ENCODE assay signal across 8 cellular contexts in the genomic region with DNA sequence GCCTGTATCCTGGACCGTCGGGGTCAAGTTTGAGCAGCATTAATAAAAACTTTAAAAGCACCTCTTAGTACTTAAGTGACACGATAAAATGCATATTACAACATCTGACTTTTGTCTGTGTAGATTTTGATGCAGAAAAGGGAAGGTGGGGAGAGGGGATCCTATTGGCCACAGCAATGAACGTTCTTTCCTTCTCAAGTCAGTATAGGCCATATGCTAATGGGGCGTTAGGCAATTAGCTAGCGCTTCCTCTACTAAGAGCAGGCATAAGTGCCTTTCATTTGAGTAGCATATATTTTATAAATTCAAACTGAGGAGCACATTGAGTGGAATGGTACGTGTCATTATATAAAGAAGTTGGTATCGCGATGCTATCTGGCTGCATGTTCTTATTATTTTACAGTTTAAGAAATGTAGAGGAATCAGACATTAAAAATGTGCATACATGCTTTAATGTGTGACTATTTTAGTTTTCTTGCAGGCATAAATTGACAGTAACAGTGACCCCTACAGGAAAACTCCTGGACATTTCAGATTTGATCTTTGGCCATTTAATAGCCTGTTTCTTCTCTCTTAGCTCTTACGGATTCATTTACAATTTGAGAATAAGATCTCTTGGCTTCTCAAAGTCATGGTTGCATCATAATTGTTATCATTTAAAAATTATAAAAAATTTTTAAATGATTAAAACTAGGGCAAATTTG. TPM values are rescaled to one million over a fixed set of nuclear protein-coding genes. Genes with fewer than 3 reads are reported as not detected.
DNase-seq lines count a peak whose midpoint lies in the region; ATAC-seq, FAIRE-seq and TF ChIP-seq lines count a peak whose summit lies in the region.

No MANE protein-coding gene starts in this region.

- no peaks in the 10 kb centered on the region for H3K9me1 ChIP-seq in endothelial cell of umbilical vein (replicated peaks; ENCODE audit: control insufficient read depth, extremely low read depth, insufficient read depth, low read length)

- CTCF ChIA-PET in endothelial cell of umbilical vein (lab: Charles Lee): interaction anchor here (0.6 to 6.9 kb wide), 36 partner anchors 9 to 516 kb away, joined by 3 to 97 read pairs (median 4); no protein-coding TSS in a partner anchor

- H3K27me3 ChIP-seq in endothelial cell of umbilical vein (ENCODE audit: control insufficient read depth in 2 of 2, insufficient read depth in 2 of 2, low read length in 2 of 2): peaks cover 1 to 6% of the 10 kb centered on the region in 2 experiments

- no peak overlapping the region for H3K9ac ChIP-seq in endothelial cell of umbilical vein (replicated peaks; ENCODE audit: extremely low read depth, insufficient read depth, low read length)

- BruUV-seq in endothelial cell of umbilical vein (replicated peaks; lab: Mats Ljungman, UMichigan): no TSS peak

- peaks cover 26% of the 10 kb centered on the region for H3K4me1 Mint-ChIP-seq in nephron

- no peaks in the 10 kb centered on the region for H3K79me2 ChIP-seq in endothelial cell of umbilical vein (ENCODE audit: control insufficient read depth, insufficient read depth, low read length)

- no peak for TF ChIP-seq POLR2A in endothelial cell of umbilical vein (IDR thresholded peaks at IDR 0.05; ENCODE audit: low read depth, low read length)

- peak overlapping the region; percentile 70 for H2AFZ ChIP-seq in endothelial cell of umbilical vein (ENCODE audit: low read depth, low read length)

- intact Hi-C loops in endothelial cell of umbilical vein (cut with micrococcal nuclease): loop anchor here (1.0 to 10.0 kb wide), 6 partner anchors 60 to 476 kb away; no protein-coding TSS in a partner anchor

- no peak overlapping the region for H3K27ac ChIP-seq in endothelial cell of umbilical vein (ENCODE audit: insufficient read depth, low read depth, low read length)

- TF ChIP-seq CTCF in endothelial cell of umbilical vein (IDR thresholded peaks at IDR 0.05; ENCODE audit: extremely low read depth in 1 of 2, insufficient read depth in 1 of 2, low read depth in 1 of 2, low read length in 2 of 2) (peak; percentile 20 to 39), nephron (IDR thresholded peaks at IDR 0.05; ENCODE audit: unreplicated experiment in 3 of 3) (peak in 2 of 3 experiments; percentile 18 to 34)

- DNase-seq in NCI-H510A (lab: John Stamatoyannopoulos, UW): peak; percentile 18
- DNase-seq in endothelial cell of umbilical vein (ENCODE audit: low read depth, low spot score): peak; percentile 41
- no peak for DNase-seq in stimulated activated CD4-positive, alpha-beta T cell treated with anti-CD3 and anti-CD28 coated beads, Interleukin-15, amount 100 ng/mL, for 24 hours
- no peak for DNase-seq in Ammon's horn (ENCODE audit: low spot score)

- POLR2A ChIA-PET in endothelial cell of umbilical vein (lab: Charles Lee): no interaction called here

- H3K36me3 ChIP-seq in endothelial cell of umbilical vein (ENCODE audit: control insufficient read depth in 2 of 2, extremely low read depth in 1 of 2, insufficient read depth in 2 of 2, low read length in 2 of 2): no peaks in the 10 kb centered on the region

- FAIRE-seq in G401.6 (lab: Jason Lieb, UNC) (peak; percentile 37), endothelial cell of umbilical vein (lab: Jason Lieb, UNC) (peak; percentile 70)

- H3K9me3 Mint-ChIP-seq in nephron: no peaks in the 10 kb centered on the region

- no peaks in the 10 kb centered on the region for H3K9me3 ChIP-seq in endothelial cell of umbilical vein (replicated peaks; ENCODE audit: control insufficient read depth, insufficient read depth, low read length)

- peak overlapping the region in 1 of 3 experiments; percentile 69 for H3K4me3 ChIP-seq in endothelial cell of umbilical vein (replicated peaks in 1 of 3; ENCODE audit: insufficient read depth in 1 of 3, low read depth in 1 of 3, low read length in 3 of 3)

- ATAC-seq in HG02798 (IDR thresholded peaks at IDR 0.05; ENCODE audit: poor library complexity, unreplicated experiment) (no peak), HG02678 (IDR thresholded peaks at IDR 0.05; ENCODE audit: unreplicated experiment) (no peak)

- H4K20me1 ChIP-seq in endothelial cell of umbilical vein (replicated peaks; ENCODE audit: control insufficient read depth, extremely low read depth, insufficient read depth, low read length): no peaks in the 10 kb centered on the region

- H3K36me3 Mint-ChIP-seq in nephron (ENCODE audit: low read depth): no peaks in the 10 kb centered on the region

- H3K4me1 ChIP-seq in endothelial cell of umbilical vein (ENCODE audit: control insufficient read depth, extremely low read depth, insufficient read depth, low read length): peaks cover 18% of the 10 kb centered on the region

- dilution Hi-C loops in endothelial cell of umbilical vein (cut with MboI; ENCODE audit: extremely low pct_ligation_motif_present, low sequenced_read_pairs): no loop called here

- H3K4me3 Mint-ChIP-seq in nephron: no peak overlapping the region

- peaks cover 12% of the 10 kb centered on the region for H3K27me3 Mint-ChIP-seq in nephron (ENCODE audit: low read depth)

- peak overlapping the region; percentile 93 for H3K4me2 ChIP-seq in endothelial cell of umbilical vein (ENCODE audit: insufficient read depth, low read length)

- H3K27ac Mint-ChIP-seq in nephron: no peak overlapping the region

TF ChIP-seq in endothelial cell of umbilical vein, 7 proteins besides CTCF, POLR2A, EP300 and RAD21:
- no peak for TF ChIP-seq MYC (IDR thresholded peaks at IDR 0.05; ENCODE audit: low read depth, low read length)
- no peak for TF ChIP-seq GATA2 (IDR thresholded peaks at IDR 0.05; ENCODE audit: insufficient read depth, insufficient read length, low read depth, low read length)
- TF ChIP-seq POLR2AphosphoS5 (IDR thresholded peaks at IDR 0.05; ENCODE audit: insufficient read depth, low read depth, low read length): no peak
- TF ChIP-seq EZH2 (IDR thresholded peaks at IDR 0.05; ENCODE audit: borderline replicate concordance, low read depth, low read length, severe bottlenecking): no peak
TF ChIP-seq in endothelial cell of umbilical vein: peak in this region for 0.

RNA-seq across cellular contexts. Expression of gene GNA14, which starts 1.1 kb away (rescaled TPM):
- total RNA-seq in endothelial cell of umbilical vein: 3.0 and 3.3 TPM in 2 replicates
- polyA plus RNA-seq in endothelial cell of umbilical vein: 2.1 TPM in 2 replicates
- polyA plus RNA-seq in endothelial cell of umbilical vein (2011; cell fraction: cytosol; rRNA removed): 1.5 and 2.0 TPM in 2 replicates
- polyA plus RNA-seq in endothelial cell of umbilical vein (2011; cell fraction: nucleus; rRNA removed): 2.7 and 3.1 TPM in 2 replicates
- polyA plus RNA-seq in endothelial cell of umbilical vein (2012): 2.3 and 2.7 TPM in 2 replicates
- polyA minus RNA-seq in endothelial cell of umbilical vein: 2.6 and 7.0 TPM in 2 replicates
- not detected for polyA minus RNA-seq in endothelial cell of umbilical vein (2011; cell fraction: cytosol; rRNA and poly(A)+ RNA removed)
- polyA minus RNA-seq in endothelial cell of umbilical vein (2011; cell fraction: nucleus; rRNA and poly(A)+ RNA removed): 4.0 and 4.6 TPM in 2 replicates

Comparison
In these comparisons a context has a peak if more than half of its experiments do, and no peak if none do; other contexts are left out.
1. DNase-seq: peak in NCI-H510A (single experiment) and endothelial cell of umbilical vein (single experiment); none in stimulated activated CD4-positive, alpha-beta T cell treated with anti-CD3 and anti-CD28 coated beads, Interleukin-15, amount 100 ng/mL, for 24 hours (single experiment) and Ammon's horn (single experiment).